Comparison of ENCODE assay signal across 19 cellular contexts in the genomic region with DNA sequence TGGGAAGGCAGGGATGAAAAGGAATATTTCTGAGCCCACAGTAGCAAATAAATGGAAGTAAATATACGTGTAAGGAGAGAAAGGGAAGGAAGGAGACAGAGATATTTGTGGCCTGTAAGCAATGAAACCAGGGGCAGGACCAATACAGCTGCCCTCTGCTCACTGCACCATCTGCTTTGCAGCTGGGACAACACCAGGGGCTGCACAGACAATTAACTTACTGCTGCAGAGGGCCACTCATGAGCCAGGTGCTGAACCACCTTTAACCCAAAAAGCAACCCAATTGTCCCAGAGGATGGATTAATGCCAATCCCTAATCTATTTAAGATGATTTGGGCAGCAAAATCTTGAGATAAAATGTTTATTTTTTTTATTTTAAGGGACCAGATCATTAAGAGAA. TPM values are rescaled to one million over a fixed set of nuclear protein-coding genes. Genes with fewer than 3 reads are reported as not detected.
DNase-seq lines count a peak whose midpoint lies in the region; ATAC-seq and TF ChIP-seq lines count a peak whose summit lies in the region.
"Had no signal": no experiment of that assay in that cellular context is flagged by ENCODE, and none has a peak within 500 bp of the region (broad histone marks: within the 10 kb centered on the region; RNA-seq: fewer than 3 reads in every experiment).

No MANE protein-coding gene starts in this region.

- DNase-seq in NCI-H1417 (lab: John Stamatoyannopoulos, UW) (peak in 2 of 3 experiments; percentile 63 to 68), NCI-H1417 treated with DMSO at 0.1 percent for 48 hours (lab: John Stamatoyannopoulos, UW) (no peak), NCI-H2029 (lab: John Stamatoyannopoulos, UW) (peak; percentile 92), NCI-H748 (lab: John Stamatoyannopoulos, UW; ENCODE audit: unreplicated experiment) (peak; percentile 97), omental fat pad (ENCODE audit: low spot score) (no peak), mesenteric fat pad (ENCODE audit: low spot score) (no peak), colonic mucosa (no peak)
- DNase-seq in central memory CD4-positive, alpha-beta T cell: no peak
- DNase-seq: activated CD4-positive, alpha-beta T cell treated with anti-CD3 and anti-CD28 coated beads for 1 hour; activated naive CD4-positive, alpha-beta T cell treated with Interleukin-2 at 50 U/mL for 16 hours; head of caudate nucleus; MG63; nephron progenitor cell; stimulated activated CD4-positive, alpha-beta T cell treated with anti-CD3 and anti-CD28 coated beads, Interleukin-2, amount 100 ng/mL, for 24 hours; T1000 had no signal

- no peaks in the 10 kb centered on the region for H3K9me3 ChIP-seq in colonic mucosa
- H3K9me3 ChIP-seq: BLaER1, MG63, SJCRH30 had no signal

- intact Hi-C loops in colonic mucosa (cut with DNase I): no loop called here

- H3K36me3 ChIP-seq in colonic mucosa: no peaks in the 10 kb centered on the region
- H3K36me3 ChIP-seq: BLaER1, MG63, SJCRH30 had no signal

- H3K4me3 ChIP-seq in colonic mucosa: no peak overlapping the region
- H3K4me3 ChIP-seq: BLaER1, GM23338, MG63, SJCRH30 had no signal

- no peak for ATAC-seq in omental fat pad (ENCODE audit: low FRiP score)
- ATAC-seq: GM23338 had no signal

- H3K4me1 ChIP-seq in colonic mucosa: no peaks in the 10 kb centered on the region
- H3K4me1 ChIP-seq: BLaER1 had no signal

- no peaks in the 10 kb centered on the region for H3K27me3 ChIP-seq in colonic mucosa
- H3K27me3 ChIP-seq: BLaER1, MG63, SJCRH30 had no signal

- TF ChIP-seq CTCF in omental fat pad (IDR thresholded peaks at IDR 0.05): no peak
- TF ChIP-seq CTCF in colonic mucosa (IDR thresholded peaks at IDR 0.05): no peak

- no peak overlapping the region for H3K27ac ChIP-seq in colonic mucosa
- H3K27ac ChIP-seq: 22Rv1, BLaER1, SJCRH30 had no signal

- H3K9ac ChIP-seq in colonic mucosa (ENCODE audit: low read depth in 2 of 2, low read length in 2 of 2): no peak overlapping the region
- H3K9ac ChIP-seq: BLaER1 had no signal

RNA-seq across cellular contexts. Expression of gene TMX1, which starts 30.6 kb away (rescaled TPM):
- total RNA-seq in omental fat pad: 10 to 100 TPM; 30.0 to 37.8 (median 33.1) TPM
- total RNA-seq in mesenteric fat pad: 31.1 TPM
- 10 to 100 TPM; 38.9 to 40.1 TPM for total RNA-seq in colonic mucosa

Comparison
In these comparisons a context has a peak if more than half of its experiments do, and no peak if none do; other contexts are left out.
1. DNase-seq: peak in NCI-H1417 (2 of 3), NCI-H2029 (single experiment) and NCI-H748 (single experiment); none in NCI-H1417 treated with DMSO at 0.1 percent for 48 hours (single experiment), central memory CD4-positive, alpha-beta T cell (single experiment), omental fat pad (single experiment), mesenteric fat pad (single experiment) and colonic mucosa (single experiment).